ENCODE assay signal across 19 cellular contexts in genomic region chr2:239393941-239394340, GRCh38. TPM values are rescaled to one million over a fixed set of nuclear protein-coding genes. Genes with fewer than 3 reads are reported as not detected.
DNase-seq lines count a peak whose midpoint lies in the region; ATAC-seq and TF ChIP-seq lines count a peak whose summit lies in the region.
"Had no signal": no experiment of that assay in that cellular context is flagged by ENCODE, and none has a peak within 500 bp of the region (broad histone marks: within the 10 kb centered on the region; RNA-seq: fewer than 3 reads in every experiment).

No MANE protein-coding gene starts in this region.

- no peak for TF ChIP-seq CTCF in brain (conservative IDR thresholded peaks at IDR 0.05)
- TF ChIP-seq CTCF in thyroid gland (IDR thresholded peaks at IDR 0.05): no peak

- peaks cover 60% of the 10 kb centered on the region for H3K4me1 Mint-ChIP-seq in brain

- intact Hi-C loops in thyroid gland (cut with DNase I): loop anchor here (10.0 kb wide), 1 partner anchor 249 kb away; no protein-coding TSS in a partner anchor

- peaks cover 0 to 6% (median 0%) of the 10 kb centered on the region in 5 experiments for H3K9me3 Mint-ChIP-seq in brain
- H3K9me3 Mint-ChIP-seq: endodermal cell had no signal

- no peaks in the 10 kb centered on the region for H3K36me3 ChIP-seq in thyroid gland
- H3K36me3 ChIP-seq: ovary had no signal

- H3K4me3 ChIP-seq in thyroid gland (replicated peaks in 1 of 3): no peak overlapping the region
- H3K4me3 ChIP-seq: A549, gastroesophageal sphincter, GM12878, left lung, ovary had no signal

- 63 to 69% methylated on average over 3 of the region's 3 CpGs for WGBS in thyroid gland, 2 donors

- peak overlapping the region in 3 of 5 experiments; percentile 27 to 49 (median 46) for H3K4me3 Mint-ChIP-seq in brain
- H3K4me3 Mint-ChIP-seq: endodermal cell had no signal

- peaks cover 23% of the 10 kb centered on the region for H3K36me3 Mint-ChIP-seq in brain

- H3K4me1 ChIP-seq in thyroid gland: peaks cover 53 to 67% of the 10 kb centered on the region in 2 donors

- H3K9me3 ChIP-seq in thyroid gland: no peaks in the 10 kb centered on the region
- H3K9me3 ChIP-seq: A549, gastroesophageal sphincter, left lung, ovary had no signal

- peak overlapping the region; percentile 42 to 85 (median 58) for H3K27ac ChIP-seq in thyroid gland
- H3K27ac ChIP-seq: A549, left lung, ovary had no signal

- H3K27ac Mint-ChIP-seq in brain: peak overlapping the region in 3 of 5 experiments; percentile 48 to 80 (median 78)
- H3K27ac Mint-ChIP-seq: endodermal cell had no signal

- DNase-seq in NCI-H2029 treated with DMSO at 0.1 percent for 48 hours (lab: John Stamatoyannopoulos, UW) (peak; percentile 64), NCI-H2029 (lab: John Stamatoyannopoulos, UW) (no peak), left kidney (ENCODE audit: low read depth, low spot score) (peak; percentile 68), thyroid gland (no peak)
- DNase-seq in stimulated activated CD4-positive, alpha-beta T cell treated with anti-CD3 and anti-CD28 coated beads, Interleukin-12 subunit alpha, Interleukin-12 subunit beta, amount 100 ng/mL, for 4 hours: no peak
- DNase-seq: C1 segment of cervical spinal cord; GDM1; Kasumi-1; NCI-H1436; stimulated activated CD4-positive, alpha-beta T cell treated with anti-CD3 and anti-CD28 coated beads, Interleukin-4, amount 100 ng/mL, for 4 hours had no signal

- TF ChIP-seq POLR2A in thyroid gland (IDR thresholded peaks at IDR 0.05): no peak

- ATAC-seq in GM19452 (IDR thresholded peaks at IDR 0.05; ENCODE audit: unreplicated experiment) (no peak), GM19324 (IDR thresholded peaks at IDR 0.05; ENCODE audit: low FRiP score, unreplicated experiment) (no peak)
- ATAC-seq: A549, gastroesophageal sphincter, GM12878, left lung had no signal

- H3K27me3 ChIP-seq in thyroid gland: no peaks in the 10 kb centered on the region
- H3K27me3 ChIP-seq: gastroesophageal sphincter, left lung, ovary had no signal

- H3K27me3 Mint-ChIP-seq in brain: peaks cover 3% of the 10 kb centered on the region

RNA-seq across cellular contexts. Expression of gene HDAC4, which starts 6.9 kb away (rescaled TPM):
- 8.5 TPM for polyA plus RNA-seq in brain (ENCODE audit: insufficient read depth, low read depth, low replicate concordance)
- 10 to 100 TPM; 12.9 to 91.6 (median 39.8) TPM for total RNA-seq in thyroid gland

Comparison
In these comparisons a context has a peak if more than half of its experiments do, and no peak if none do; other contexts are left out.
1. DNase-seq: peak in NCI-H2029 treated with DMSO at 0.1 percent for 48 hours (single experiment) and left kidney (single experiment); none in NCI-H2029 (single experiment), thyroid gland (0 of 2) and stimulated activated CD4-positive, alpha-beta T cell treated with anti-CD3 and anti-CD28 coated beads, Interleukin-12 subunit alpha, Interleukin-12 subunit beta, amount 100 ng/mL, for 4 hours (single experiment).